15 cellular contexts compared by ENCODE assay signal in the genomic region with DNA sequence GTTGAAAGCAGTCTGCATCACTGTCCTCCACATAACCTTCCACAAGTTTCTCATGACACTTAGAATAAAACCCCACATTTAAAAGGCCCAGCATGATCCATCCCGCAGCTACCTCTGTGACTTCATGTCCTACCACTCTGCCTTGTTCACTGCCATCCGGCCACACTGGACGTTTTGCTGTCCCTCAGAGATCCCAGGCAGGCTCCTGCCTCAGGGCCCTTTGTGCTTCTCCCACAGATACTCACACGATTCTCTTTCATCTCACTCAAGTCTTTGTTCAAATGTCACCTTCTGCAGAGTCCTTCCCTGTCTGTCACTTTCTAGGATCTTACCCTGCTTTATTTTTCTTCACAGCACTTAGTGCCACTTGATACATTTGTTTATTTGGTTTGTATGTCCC.
"Had no signal": no experiment of that assay in that cellular context is flagged by ENCODE, and none has a peak within 500 bp of the region (broad histone marks: within the 10 kb centered on the region; RNA-seq: fewer than 3 reads in every experiment).

No MANE protein-coding gene starts in this region.

- H3K4me1 Mint-ChIP-seq: activated CD4-positive, alpha-beta T cell treated with anti-CD3 and anti-CD28 coated beads, Interleukin-2, amount 10 ng/mL, durations not matched to agents 7 days and 5 days had no signal

- H3K9me3 ChIP-seq: body of pancreas, colonic mucosa, gastrocnemius medialis, prostate gland, transverse colon had no signal

- H3K4me1 ChIP-seq: colonic mucosa, gastrocnemius medialis, prostate gland, transverse colon had no signal

- H3K27me3 Mint-ChIP-seq: activated CD4-positive, alpha-beta T cell treated with anti-CD3 and anti-CD28 coated beads, Interleukin-2, amount 10 ng/mL, durations not matched to agents 7 days and 5 days had no signal

- H3K9me3 Mint-ChIP-seq: activated CD4-positive, alpha-beta T cell treated with anti-CD3 and anti-CD28 coated beads, Interleukin-2, amount 10 ng/mL, durations not matched to agents 7 days and 5 days; activated naive CD4-positive, alpha-beta T cell treated with anti-CD3 and anti-CD28 coated beads for 36 hours; activated T-cell treated with anti-CD3 and anti-CD28 coated beads, Interleukin-2, amount 50 U/mL, for 4 hours; neural crest cell had no signal

- H3K4me3 Mint-ChIP-seq: activated CD4-positive, alpha-beta T cell treated with anti-CD3 and anti-CD28 coated beads, Interleukin-2, amount 10 ng/mL, durations not matched to agents 7 days and 5 days; activated CD8-positive, alpha-beta T cell treated with anti-CD3 and anti-CD28 coated beads, Interleukin-2, amount 10 ng/mL, durations not matched to agents 7 days and 5 days; activated naive CD4-positive, alpha-beta T cell treated with anti-CD3 and anti-CD28 coated beads for 36 hours; activated T-cell treated with anti-CD3 and anti-CD28 coated beads, Interleukin-2, amount 50 U/mL, for 4 hours; neural crest cell had no signal

- FAIRE-seq: keratinocyte had no signal

- DNase-seq: activated CD4-positive, alpha-beta T cell treated with anti-CD3 and anti-CD28 coated beads, Interleukin-2, amount 10 ng/mL, durations not matched to agents 7 days and 5 days; activated CD8-positive, alpha-beta T cell treated with anti-CD3 and anti-CD28 coated beads, Interleukin-2, amount 10 ng/mL, durations not matched to agents 7 days and 5 days; activated naive CD4-positive, alpha-beta T cell treated with anti-CD3 and anti-CD28 coated beads for 36 hours; activated T-cell treated with anti-CD3 and anti-CD28 coated beads, Interleukin-2, amount 50 U/mL, for 4 hours; body of pancreas; central memory CD4-positive, alpha-beta T cell; colonic mucosa; gastrocnemius medialis; head of caudate nucleus; stimulated activated naive CD8-positive, alpha-beta T cell treated with anti-CD3 and anti-CD28 coated beads, Interleukin-15, Interleukin-2, amounts not matched to agents 100 U/mL and 50 U/mL, for 24 hours; T1000; transverse colon had no signal

- H3K36me3 ChIP-seq: colonic mucosa, gastrocnemius medialis, prostate gland, transverse colon had no signal

- H3K27ac Mint-ChIP-seq: activated CD4-positive, alpha-beta T cell treated with anti-CD3 and anti-CD28 coated beads, Interleukin-2, amount 10 ng/mL, durations not matched to agents 7 days and 5 days; activated CD8-positive, alpha-beta T cell treated with anti-CD3 and anti-CD28 coated beads, Interleukin-2, amount 10 ng/mL, durations not matched to agents 7 days and 5 days; activated naive CD4-positive, alpha-beta T cell treated with anti-CD3 and anti-CD28 coated beads for 36 hours had no signal

- H3K4me3 ChIP-seq: body of pancreas, colonic mucosa, gastrocnemius medialis, prostate gland, transverse colon had no signal

- H3K27me3 ChIP-seq: body of pancreas, colonic mucosa, gastrocnemius medialis, transverse colon had no signal

- H3K27ac ChIP-seq: body of pancreas, colonic mucosa, gastrocnemius medialis, prostate gland, transverse colon had no signal
